ENCODE assay signal across 1 cellular context in genomic region chr19:21322528-21322927, GRCh38.
TF ChIP-seq lines count a peak whose summit lies in the region.

No MANE protein-coding gene starts in this region.

TF ChIP-seq in WTC11, 78 proteins besides CTCF, POLR2A, EP300 and RAD21 (continued from another document):
- TF ChIP-seq FOXP4 (CRISPR knock-in tag; IDR thresholded peaks at IDR 0.05) (no peak), GRHL2 (CRISPR knock-in tag; IDR thresholded peaks at IDR 0.05; ENCODE audit: insufficient replicate concordance, severe bottlenecking) (no peak), SMAD3 (CRISPR knock-in tag; IDR thresholded peaks at IDR 0.05; ENCODE audit: borderline replicate concordance) (no peak), NFE2L1 (CRISPR knock-in tag; IDR thresholded peaks at IDR 0.05) (no peak), MAX (CRISPR knock-in tag; IDR thresholded peaks at IDR 0.05) (no peak)
- TF ChIP-seq, protein P1, sequence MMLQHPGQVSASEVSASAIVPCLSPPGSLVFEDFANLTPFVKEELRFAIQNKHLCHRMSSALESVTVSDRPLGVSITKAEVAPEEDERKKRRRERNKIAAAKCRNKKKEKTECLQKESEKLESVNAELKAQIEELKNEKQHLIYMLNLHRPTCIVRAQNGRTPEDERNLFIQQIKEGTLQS (CRISPR knock-in tag; conservative IDR thresholded peaks at IDR 0.05), result no peak
